ENCODE assay signal across 37 cellular contexts in genomic region chr1:208467401-208467800, GRCh38.
"Had no signal": no experiment of that assay in that cellular context is flagged by ENCODE, and none has a peak within 500 bp of the region (broad histone marks: within the 10 kb centered on the region; RNA-seq: fewer than 3 reads in every experiment).

No MANE protein-coding gene starts in this region.

- H3K27ac ChIP-seq: adrenal gland, ascending aorta, body of pancreas, brain microvascular endothelial cell, breast epithelium, cardiac muscle cell had no signal

- H3K9me3 ChIP-seq: adrenal gland, ascending aorta, body of pancreas, breast epithelium had no signal

- H3K36me3 Mint-ChIP-seq: activated naive CD4-positive, alpha-beta T cell treated with anti-CD3 and anti-CD28 coated beads, Interleukin-2, amount 10 ng/mL, durations not matched to agents 7 days and 5 days; activated naive CD4-positive, alpha-beta T cell treated with anti-CD3 and anti-CD28 coated beads, Interleukin-2, amount 50 U/mL, for 24 hours; activated naive CD4-positive, alpha-beta T cell treated with anti-CD3 and anti-CD28 coated beads, Interleukin-2, amount 50 U/mL, for 72 hours; activated naive CD8-positive, alpha-beta T cell; activated naive CD8-positive, alpha-beta T cell treated with anti-CD3 and anti-CD28 coated beads for 36 hours; activated naive CD8-positive, alpha-beta T cell treated with anti-CD3 and anti-CD28 coated beads, Interleukin-2, amount 10 ng/mL, durations not matched to agents 7 days and 5 days; brain had no signal

- H3K4me3 ChIP-seq: adrenal gland, ascending aorta, body of pancreas, breast epithelium, cardiac muscle cell had no signal

- H3K27me3 ChIP-seq: adrenal gland, ascending aorta, body of pancreas, brain microvascular endothelial cell, breast epithelium, cardiac muscle cell had no signal

- H3K4me1 ChIP-seq: adrenal gland, ascending aorta, body of pancreas, breast epithelium had no signal

- DNase-seq: activated effector memory CD4-positive, alpha-beta T cell treated with anti-CD3 and anti-CD28 coated beads, Interleukin-2, amount 50 U/mL, for 16 hours; activated effector memory CD4-positive, alpha-beta T cell treated with Interleukin-2 at 50 U/mL for 16 hours; activated gamma-delta T cell; activated gamma-delta T cell treated with Interleukin-2 at 50 U/mL for 16 hours; activated naive CD4-positive, alpha-beta T cell; activated naive CD4-positive, alpha-beta T cell treated with anti-CD3 and anti-CD28 coated beads for 36 hours; activated naive CD4-positive, alpha-beta T cell treated with anti-CD3 and anti-CD28 coated beads, Interleukin-2, amount 10 ng/mL, durations not matched to agents 7 days and 5 days; activated naive CD4-positive, alpha-beta T cell treated with anti-CD3 and anti-CD28 coated beads, Interleukin-2, amount 50 U/mL, for 16 hours; activated naive CD4-positive, alpha-beta T cell treated with Interleukin-2 at 50 U/mL for 16 hours; activated naive CD8-positive, alpha-beta T cell treated with anti-CD3 and anti-CD28 coated beads for 36 hours; activated naive CD8-positive, alpha-beta T cell treated with anti-CD3 and anti-CD28 coated beads, Interleukin-2, amount 10 ng/mL, durations not matched to agents 7 days and 5 days; activated naive CD8-positive, alpha-beta T cell treated with anti-CD3 and anti-CD28 coated beads, Interleukin-2, amount 50 U/mL, for 24 hours; activated T-cell treated with anti-CD3 and anti-CD28 coated beads, Interleukin-2, amount 50 U/mL, for 1 hour; activated T-cell treated with anti-CD3 and anti-CD28 coated beads, Interleukin-2, amount 50 U/mL, for 24 hours; activated T-cell treated with anti-CD3 and anti-CD28 coated beads, Interleukin-2, amount 50 U/mL, for 4 hours; activated T-cell treated with anti-CD3 and anti-CD28 coated beads, Interleukin-2, amount 50 U/mL, for 48 hours; activated T-cell treated with anti-CD3 and anti-CD28 coated beads, Interleukin-2, amount 50 U/mL, for 72 hours; adrenal gland; amniotic stem cell; amygdala; anterior cingulate cortex; aorta; body of pancreas; brain microvascular endothelial cell; caudate nucleus; central memory CD4-positive, alpha-beta T cell; cerebellar nuclear complex had no signal

- ATAC-seq: activated naive CD4-positive, alpha-beta T cell treated with anti-CD3 and anti-CD28 coated beads, Interleukin-2, amount 50 U/mL, for 72 hours; activated naive CD8-positive, alpha-beta T cell treated with anti-CD3 and anti-CD28 coated beads, Interleukin-2, amount 50 U/mL, for 24 hours; activated T-cell treated with anti-CD3 and anti-CD28 coated beads, Interleukin-2, amount 50 U/mL, for 4 hours; activated T-cell treated with anti-CD3 and anti-CD28 coated beads, Interleukin-2, amount 50 U/mL, for 72 hours; body of pancreas had no signal

- H3K27me3 Mint-ChIP-seq: activated naive CD4-positive, alpha-beta T cell treated with anti-CD3 and anti-CD28 coated beads, Interleukin-2, amount 10 ng/mL, durations not matched to agents 7 days and 5 days; activated naive CD8-positive, alpha-beta T cell treated with anti-CD3 and anti-CD28 coated beads, Interleukin-2, amount 50 U/mL, for 24 hours; brain had no signal

- H3K27ac Mint-ChIP-seq: activated naive CD4-positive, alpha-beta T cell treated with anti-CD3 and anti-CD28 coated beads for 36 hours; activated naive CD4-positive, alpha-beta T cell treated with anti-CD3 and anti-CD28 coated beads, Interleukin-2, amount 10 ng/mL, durations not matched to agents 7 days and 5 days; activated naive CD4-positive, alpha-beta T cell treated with anti-CD3 and anti-CD28 coated beads, Interleukin-2, amount 50 U/mL, for 24 hours; activated naive CD4-positive, alpha-beta T cell treated with anti-CD3 and anti-CD28 coated beads, Interleukin-2, amount 50 U/mL, for 72 hours; activated naive CD8-positive, alpha-beta T cell; activated naive CD8-positive, alpha-beta T cell treated with anti-CD3 and anti-CD28 coated beads for 36 hours; activated naive CD8-positive, alpha-beta T cell treated with anti-CD3 and anti-CD28 coated beads, Interleukin-2, amount 10 ng/mL, durations not matched to agents 7 days and 5 days; activated naive CD8-positive, alpha-beta T cell treated with anti-CD3 and anti-CD28 coated beads, Interleukin-2, amount 50 U/mL, for 24 hours; activated T-cell treated with anti-CD3 and anti-CD28 coated beads, Interleukin-2, amount 50 U/mL, for 24 hours; activated T-cell treated with anti-CD3 and anti-CD28 coated beads, Interleukin-2, amount 50 U/mL, for 72 hours; activated T-helper 1 cell treated with anti-CD3 and anti-CD28 coated beads, Interleukin-12 subunit alpha, Interleukin-12 subunit beta, Interleukin-2, Interleukin-4 antibody, amounts not matched to agents 30 ng/mL and 10 ng/mL and 1 ng/mL, durations not matched to agents 14 hours and 24 hours and 36 hours; activated T-helper 2 cell treated with anti-CD3 and anti-CD28 coated beads, Interferon-gamma antibody, Interleukin-2, Interleukin-4, amounts not matched to agents 10 μg/mL and 5 μg/mL and 100 μg/mL, durations not matched to agents 14 hours and 24 hours and 36 hours; brain had no signal

- H3K36me3 ChIP-seq: adrenal gland, ascending aorta, brain microvascular endothelial cell, breast epithelium, cardiac muscle cell had no signal

- H3K4me1 Mint-ChIP-seq: activated naive CD4-positive, alpha-beta T cell treated with anti-CD3 and anti-CD28 coated beads, Interleukin-2, amount 10 ng/mL, durations not matched to agents 7 days and 5 days; activated naive CD4-positive, alpha-beta T cell treated with anti-CD3 and anti-CD28 coated beads, Interleukin-2, amount 50 U/mL, for 24 hours; activated naive CD8-positive, alpha-beta T cell treated with anti-CD3 and anti-CD28 coated beads for 36 hours; activated naive CD8-positive, alpha-beta T cell treated with anti-CD3 and anti-CD28 coated beads, Interleukin-2, amount 10 ng/mL, durations not matched to agents 7 days and 5 days; activated naive CD8-positive, alpha-beta T cell treated with anti-CD3 and anti-CD28 coated beads, Interleukin-2, amount 50 U/mL, for 24 hours; central memory CD8-positive, alpha-beta T cell had no signal

- H3K9me3 Mint-ChIP-seq: activated naive CD4-positive, alpha-beta T cell treated with anti-CD3 and anti-CD28 coated beads, Interleukin-2, amount 10 ng/mL, durations not matched to agents 7 days and 5 days; activated naive CD4-positive, alpha-beta T cell treated with anti-CD3 and anti-CD28 coated beads, Interleukin-2, amount 50 U/mL, for 24 hours; activated naive CD4-positive, alpha-beta T cell treated with anti-CD3 and anti-CD28 coated beads, Interleukin-2, amount 50 U/mL, for 72 hours; activated naive CD8-positive, alpha-beta T cell treated with anti-CD3 and anti-CD28 coated beads for 36 hours; activated naive CD8-positive, alpha-beta T cell treated with anti-CD3 and anti-CD28 coated beads, Interleukin-2, amount 10 ng/mL, durations not matched to agents 7 days and 5 days; activated naive CD8-positive, alpha-beta T cell treated with anti-CD3 and anti-CD28 coated beads, Interleukin-2, amount 50 U/mL, for 24 hours; activated T-cell treated with anti-CD3 and anti-CD28 coated beads, Interleukin-2, amount 50 U/mL, for 24 hours; activated T-cell treated with anti-CD3 and anti-CD28 coated beads, Interleukin-2, amount 50 U/mL, for 4 hours; activated T-helper 1 cell treated with anti-CD3 and anti-CD28 coated beads, Interleukin-12 subunit alpha, Interleukin-12 subunit beta, Interleukin-2, Interleukin-4 antibody, amounts not matched to agents 30 ng/mL and 10 ng/mL and 1 ng/mL, durations not matched to agents 14 hours and 24 hours and 36 hours; activated T-helper 2 cell treated with anti-CD3 and anti-CD28 coated beads, Interferon-gamma antibody, Interleukin-2, Interleukin-4, amounts not matched to agents 10 μg/mL and 5 μg/mL and 100 μg/mL, durations not matched to agents 14 hours and 24 hours and 36 hours; central memory CD8-positive, alpha-beta T cell had no signal

- H3K4me3 Mint-ChIP-seq: activated naive CD4-positive, alpha-beta T cell treated with anti-CD3 and anti-CD28 coated beads for 36 hours; activated naive CD4-positive, alpha-beta T cell treated with anti-CD3 and anti-CD28 coated beads, Interleukin-2, amount 10 ng/mL, durations not matched to agents 7 days and 5 days; activated naive CD4-positive, alpha-beta T cell treated with anti-CD3 and anti-CD28 coated beads, Interleukin-2, amount 50 U/mL, for 24 hours; activated naive CD8-positive, alpha-beta T cell; activated naive CD8-positive, alpha-beta T cell treated with anti-CD3 and anti-CD28 coated beads for 36 hours; activated naive CD8-positive, alpha-beta T cell treated with anti-CD3 and anti-CD28 coated beads, Interleukin-2, amount 10 ng/mL, durations not matched to agents 7 days and 5 days; activated naive CD8-positive, alpha-beta T cell treated with anti-CD3 and anti-CD28 coated beads, Interleukin-2, amount 50 U/mL, for 24 hours; activated T-cell treated with anti-CD3 and anti-CD28 coated beads, Interleukin-2, amount 50 U/mL, for 24 hours; activated T-cell treated with anti-CD3 and anti-CD28 coated beads, Interleukin-2, amount 50 U/mL, for 4 hours; activated T-cell treated with anti-CD3 and anti-CD28 coated beads, Interleukin-2, amount 50 U/mL, for 72 hours; activated T-helper 1 cell treated with anti-CD3 and anti-CD28 coated beads, Interleukin-12 subunit alpha, Interleukin-12 subunit beta, Interleukin-2, Interleukin-4 antibody, amounts not matched to agents 30 ng/mL and 10 ng/mL and 1 ng/mL, durations not matched to agents 14 hours and 24 hours and 36 hours; brain; central memory CD8-positive, alpha-beta T cell had no signal
